Comparison of ENCODE assay signal across 14 cellular contexts in genomic region chr1:42014823-42015222, GRCh38.
"Had no signal": no experiment of that assay in that cellular context is flagged by ENCODE, and none has a peak within 500 bp of the region (broad histone marks: within the 10 kb centered on the region; RNA-seq: fewer than 3 reads in every experiment).

No MANE protein-coding gene starts in this region.

- ATAC-seq: activated CD4-positive, alpha-beta T cell treated with anti-CD3 and anti-CD28 coated beads for 36 hours; activated CD8-positive, alpha-beta T cell treated with anti-CD3 and anti-CD28 coated beads for 36 hours; body of pancreas; psoas muscle had no signal

- DNase-seq: activated CD4-positive, alpha-beta T cell treated with anti-CD3 and anti-CD28 coated beads for 36 hours; activated CD8-positive, alpha-beta memory T cell treated with anti-CD3 and anti-CD28 coated beads, Interleukin-2, amount 50 U/mL, for 4 hours; activated CD8-positive, alpha-beta T cell treated with anti-CD3 and anti-CD28 coated beads for 36 hours; activated gamma-delta T cell treated with Interleukin-2 at 50 U/mL for 16 hours; activated T-cell treated with anti-CD3 and anti-CD28 coated beads, Interleukin-2, amount 50 U/mL, for 48 hours; amniotic stem cell; body of pancreas; foreskin melanocyte; head of caudate nucleus; mesendoderm; psoas muscle; right lobe of liver had no signal

- H3K9me3 ChIP-seq: body of pancreas, right lobe of liver, thyroid gland had no signal

- H3K27ac ChIP-seq: body of pancreas, coronary artery, psoas muscle, right lobe of liver, thyroid gland had no signal

- H3K36me3 ChIP-seq: right lobe of liver, thyroid gland had no signal

- H3K4me3 ChIP-seq: body of pancreas, coronary artery, psoas muscle, right lobe of liver, thyroid gland had no signal

- H3K27me3 ChIP-seq: body of pancreas, right lobe of liver, thyroid gland had no signal

- H3K4me1 ChIP-seq: body of pancreas, psoas muscle, right lobe of liver had no signal
